9 cellular contexts compared by ENCODE assay signal in genomic region chr12:52246720-52247621, GRCh38. TPM values are rescaled to one million over a fixed set of nuclear protein-coding genes. Genes with fewer than 3 reads are reported as not detected.
DNase-seq lines count a peak whose midpoint lies in the region; ATAC-seq and TF ChIP-seq lines count a peak whose summit lies in the region.
"Had no signal": no experiment of that assay in that cellular context is flagged by ENCODE, and none has a peak within 500 bp of the region (broad histone marks: within the 10 kb centered on the region; RNA-seq: fewer than 3 reads in every experiment).

No MANE protein-coding gene starts in this region.

- POLR2A ChIA-PET in naive thymus-derived CD8-positive, alpha-beta T cell (lab: Charles Lee): no interaction called here

- H3K4me3 Mint-ChIP-seq in naive thymus-derived CD8-positive, alpha-beta T cell: no peak overlapping the region

- in situ Hi-C loops in brain microvascular endothelial cell (cut with HindIII; ENCODE audit: low pct_ligation_motif_present, low sequenced_read_pairs): no loop called here

- H3K9me3 ChIP-seq in HUES48 (ENCODE audit: control insufficient read depth, insufficient read depth, low read length): no peaks in the 10 kb centered on the region
- no peaks in the 10 kb centered on the region for H3K9me3 ChIP-seq in lower lobe of right lung

- peak overlapping the region in 4 of 10 donors; percentile 18 to 55 (median 40) for H3K27ac Mint-ChIP-seq in naive thymus-derived CD8-positive, alpha-beta T cell

- no peaks in the 10 kb centered on the region for H3K36me3 Mint-ChIP-seq in naive thymus-derived CD8-positive, alpha-beta T cell

- H3K27me3 ChIP-seq in HUES48 (ENCODE audit: control insufficient read depth, insufficient read depth, low read length) (peaks cover 30% of the 10 kb centered on the region), lower lobe of right lung (ENCODE audit: low read depth) (peaks cover 21% of the 10 kb centered on the region), brain microvascular endothelial cell (replicated peaks) (no peaks in the 10 kb centered on the region)

- peaks cover 20 to 35% (median 28%) of the 10 kb centered on the region in 4 donors for H3K4me1 Mint-ChIP-seq in naive thymus-derived CD8-positive, alpha-beta T cell

- H3K36me3 ChIP-seq in HUES48 (ENCODE audit: control insufficient read depth, insufficient read depth, low read length): no peaks in the 10 kb centered on the region
- peaks cover 6% of the 10 kb centered on the region for H3K36me3 ChIP-seq in lower lobe of right lung
- no peaks in the 10 kb centered on the region for H3K36me3 ChIP-seq in brain microvascular endothelial cell (replicated peaks)
- H3K36me3 ChIP-seq: cardiac muscle cell had no signal

- H3K4me3 ChIP-seq in HUES48 (ENCODE audit: low read depth, low read length) (no peak overlapping the region), lower lobe of right lung (no peak overlapping the region), brain microvascular endothelial cell (ENCODE audit: low read depth, low read length) (no peak overlapping the region)
- H3K4me3 ChIP-seq: cardiac muscle cell had no signal

- no peak overlapping the region for H3K9ac ChIP-seq in HUES48 (ENCODE audit: low read depth, low read length)

- no peaks in the 10 kb centered on the region for H3K9me3 Mint-ChIP-seq in naive thymus-derived CD8-positive, alpha-beta T cell

- peaks cover 7% of the 10 kb centered on the region for H3K4me1 ChIP-seq in HUES48 (ENCODE audit: control insufficient read depth, insufficient read depth, low read length)
- H3K4me1 ChIP-seq in lower lobe of right lung: peaks cover 45% of the 10 kb centered on the region

- peaks cover 10 to 51% (median 32%) of the 10 kb centered on the region in 5 donors for H3K27me3 Mint-ChIP-seq in naive thymus-derived CD8-positive, alpha-beta T cell

- ATAC-seq in lower lobe of right lung: peak; percentile 2 to 15
- no peak for ATAC-seq in naive thymus-derived CD8-positive, alpha-beta T cell
- ATAC-seq in GM19463 (IDR thresholded peaks at IDR 0.05; ENCODE audit: unreplicated experiment): no peak

- H3K27ac ChIP-seq in HUES48 (ENCODE audit: low read depth, low read length) (peak overlapping the region; percentile 17), lower lobe of right lung (peak overlapping the region; percentile 69), brain microvascular endothelial cell (no peak overlapping the region)
- H3K27ac ChIP-seq: cardiac muscle cell had no signal

- peak; percentile 83 for DNase-seq in COLO668 (lab: John Stamatoyannopoulos, UW; ENCODE audit: unreplicated experiment)
- DNase-seq in SHP77 treated with DMSO at 0.1 percent for 48 hours (lab: John Stamatoyannopoulos, UW): peak; percentile 88
- no peak for DNase-seq in lower lobe of right lung
- DNase-seq in GM19238 (ENCODE audit: insufficient read length, low spot score): no peak
- DNase-seq in naive thymus-derived CD8-positive, alpha-beta T cell: no peak
- no peak for DNase-seq in brain microvascular endothelial cell

- intact Hi-C loops in lower lobe of right lung (cut with DNase I): no loop called here

- TF ChIP-seq CTCF in lower lobe of right lung (IDR thresholded peaks at IDR 0.05): no peak
- no peak for TF ChIP-seq CTCF in brain microvascular endothelial cell (IDR thresholded peaks at IDR 0.05; ENCODE audit: low read depth, low read length, missing control alignments)

RNA-seq across cellular contexts. Expression of gene KRT7, which starts 13.9 kb away (rescaled TPM):
- total RNA-seq in lower lobe of right lung: 257 TPM
- total RNA-seq in naive thymus-derived CD8-positive, alpha-beta T cell: not detected
- polyA plus RNA-seq in naive thymus-derived CD8-positive, alpha-beta T cell: not detected

RNA-seq across cellular contexts. Expression of gene KRT86, which starts 27.5 kb away (rescaled TPM):
- total RNA-seq in lower lobe of right lung: 0.74 TPM
- not detected for total RNA-seq in naive thymus-derived CD8-positive, alpha-beta T cell
- polyA plus RNA-seq in naive thymus-derived CD8-positive, alpha-beta T cell: not detected
- total RNA-seq: cardiac muscle cell had no signal

RNA-seq across cellular contexts. Expression of gene KRT81, which starts 44.4 kb away (rescaled TPM):
- total RNA-seq in lower lobe of right lung: not detected
- total RNA-seq in naive thymus-derived CD8-positive, alpha-beta T cell: not detected
- not detected for polyA plus RNA-seq in naive thymus-derived CD8-positive, alpha-beta T cell
- total RNA-seq: cardiac muscle cell had no signal
- polyA plus RNA-seq: cardiac muscle cell had no signal

RNA-seq across cellular contexts. Expression of gene KRT80, which starts 55.2 kb away (rescaled TPM):
- 3.0 TPM for total RNA-seq in lower lobe of right lung
- not detected for total RNA-seq in naive thymus-derived CD8-positive, alpha-beta T cell
- not detected for polyA plus RNA-seq in naive thymus-derived CD8-positive, alpha-beta T cell
- total RNA-seq: cardiac muscle cell had no signal
- polyA plus RNA-seq: cardiac muscle cell had no signal

Comparison
In these comparisons a context has a peak if more than half of its experiments do, and no peak if none do; other contexts are left out.
1. DNase-seq: peak in COLO668 (single experiment) and SHP77 treated with DMSO at 0.1 percent for 48 hours (single experiment); none in lower lobe of right lung (single experiment), GM19238 (single experiment), naive thymus-derived CD8-positive, alpha-beta T cell (0 of 10) and brain microvascular endothelial cell (single experiment).
2. ATAC-seq: peak in lower lobe of right lung (2 of 2); none in naive thymus-derived CD8-positive, alpha-beta T cell (0 of 2) and GM19463 (single experiment).
3. RNA of gene KRT7, which starts 13.9 kb away (total RNA-seq): 257 TPM in lower lobe of right lung (single experiment); not detected in naive thymus-derived CD8-positive, alpha-beta T cell; every median in the first group is over 100 times any median in the second.